10 cellular contexts compared by ENCODE assay signal in genomic region chr10:109894516-109894915, GRCh38. TPM values are rescaled to one million over a fixed set of nuclear protein-coding genes. Genes with fewer than 3 reads are reported as not detected.
A peak's percentile ranks its signal among the peaks of the same experiment; 100 is the strongest.
DNase-seq lines count a peak whose midpoint lies in the region; ATAC-seq, FAIRE-seq and TF ChIP-seq lines count a peak whose summit lies in the region.
"Had no signal": no experiment of that assay in that cellular context is flagged by ENCODE, and none has a peak within 500 bp of the region (broad histone marks: within the 10 kb centered on the region; RNA-seq: fewer than 3 reads in every experiment).

No MANE protein-coding gene starts in this region.

- DNase-seq in C1 segment of cervical spinal cord (lab: John Stamatoyannopoulos, UW), result peak in 9 of 14 donors; percentile 15 to 83 (median 41)
- peak; percentile 30 for DNase-seq in NCI-H1092 treated with DMSO at 0.1 percent for 48 hours (lab: John Stamatoyannopoulos, UW)
- DNase-seq in endothelial cell of umbilical vein (ENCODE audit: low read depth, low spot score), result peak; percentile 80
- peak in 46 of 56 donors; percentile 9 to 76 (median 41) for DNase-seq in nucleus accumbens (lab: John Stamatoyannopoulos, UW)
- DNase-seq in mesenteric fat pad (ENCODE audit: low spot score), result no peak
- DNase-seq in NCI-H510A treated with DMSO at 0.1 percent for 48 hours (lab: John Stamatoyannopoulos, UW), result no peak
- no peak for DNase-seq in RCC 7860 (ENCODE audit: low spot score)
- DNase-seq: stimulated activated naive CD4-positive, alpha-beta T cell treated with Interleukin-2 at 50 U/mL for 16 hours had no signal

- no peak for TF ChIP-seq CTCF in endothelial cell of umbilical vein (IDR thresholded peaks at IDR 0.05; ENCODE audit: extremely low read depth in 1 of 2, insufficient read depth in 1 of 2, low read depth in 1 of 2, low read length in 2 of 2)

- no peaks in the 10 kb centered on the region for H3K27me3 ChIP-seq in endothelial cell of umbilical vein (ENCODE audit: control insufficient read depth in 2 of 2, insufficient read depth in 2 of 2, low read length in 2 of 2)

- no peak overlapping the region for H3K27ac ChIP-seq in endothelial cell of umbilical vein (ENCODE audit: insufficient read depth, low read depth, low read length)
- H3K27ac ChIP-seq: VCaP had no signal

- CTCF ChIA-PET in endothelial cell of umbilical vein (lab: Charles Lee), result interaction anchor here (0.5 to 7.0 kb wide), 5 partner anchors 10 to 247 kb away, joined by 3 to 68 read pairs (median 3); no protein-coding TSS in a partner anchor

- peak; percentile 44 for FAIRE-seq in endothelial cell of umbilical vein (lab: Jason Lieb, UNC)
- FAIRE-seq in RCC 7860 (lab: Jason Lieb, UNC), result no peak

- H3K4me2 ChIP-seq in endothelial cell of umbilical vein (ENCODE audit: insufficient read depth, low read length), result no peak overlapping the region

- H3K79me2 ChIP-seq in endothelial cell of umbilical vein (ENCODE audit: control insufficient read depth, insufficient read depth, low read length), result peaks cover 8% of the 10 kb centered on the region

- H3K4me3 ChIP-seq in endothelial cell of umbilical vein (replicated peaks in 1 of 3; ENCODE audit: insufficient read depth in 1 of 3, low read depth in 1 of 3, low read length in 3 of 3), result no peak overlapping the region

- no peaks in the 10 kb centered on the region for H3K9me3 ChIP-seq in endothelial cell of umbilical vein (replicated peaks; ENCODE audit: control insufficient read depth, insufficient read depth, low read length)

- no peak overlapping the region for H2AFZ ChIP-seq in endothelial cell of umbilical vein (ENCODE audit: low read depth, low read length)

- BruUV-seq in endothelial cell of umbilical vein (replicated peaks; lab: Mats Ljungman, UMichigan), result no TSS peak

- no peak for TF ChIP-seq POLR2A in endothelial cell of umbilical vein (IDR thresholded peaks at IDR 0.05; ENCODE audit: low read depth, low read length)

- no peak overlapping the region for H3K9ac ChIP-seq in endothelial cell of umbilical vein (replicated peaks; ENCODE audit: extremely low read depth, insufficient read depth, low read length)

- POLR2A ChIA-PET in endothelial cell of umbilical vein (lab: Charles Lee), result interaction anchor here (0.7 kb wide), 1 partner anchor 64 kb away, joined by 3 read pairs; no protein-coding TSS in a partner anchor

- H3K36me3 ChIP-seq in endothelial cell of umbilical vein (ENCODE audit: control insufficient read depth in 2 of 2, extremely low read depth in 1 of 2, insufficient read depth in 2 of 2, low read length in 2 of 2), result peaks cover 0 to 10% of the 10 kb centered on the region in 2 experiments

- ATAC-seq in GM21528 (IDR thresholded peaks at IDR 0.05; ENCODE audit: low FRiP score, unreplicated experiment), result no peak

- peaks cover 21% of the 10 kb centered on the region for H3K4me1 ChIP-seq in endothelial cell of umbilical vein (ENCODE audit: control insufficient read depth, extremely low read depth, insufficient read depth, low read length)

- dilution Hi-C loops in endothelial cell of umbilical vein (cut with MboI; ENCODE audit: extremely low pct_ligation_motif_present, low sequenced_read_pairs), result loop anchor here (25.0 kb wide), 1 partner anchor 393 kb away; no protein-coding TSS in a partner anchor

- no peaks in the 10 kb centered on the region for H4K20me1 ChIP-seq in endothelial cell of umbilical vein (replicated peaks; ENCODE audit: control insufficient read depth, extremely low read depth, insufficient read depth, low read length)

- H3K9me1 ChIP-seq in endothelial cell of umbilical vein (replicated peaks; ENCODE audit: control insufficient read depth, extremely low read depth, insufficient read depth, low read length), result no peaks in the 10 kb centered on the region

- intact Hi-C loops in endothelial cell of umbilical vein (cut with micrococcal nuclease), result no loop called here

TF ChIP-seq in endothelial cell of umbilical vein, 7 proteins besides CTCF, POLR2A, EP300 and RAD21:
- TF ChIP-seq JUN (IDR thresholded peaks at IDR 0.05; ENCODE audit: borderline replicate concordance, insufficient read depth, insufficient read length, low read depth), result no peak
- TF ChIP-seq EZH2 (IDR thresholded peaks at IDR 0.05; ENCODE audit: borderline replicate concordance, low read depth, low read length, severe bottlenecking), result no peak
- TF ChIP-seq GATA2 (IDR thresholded peaks at IDR 0.05; ENCODE audit: insufficient read depth, insufficient read length, low read depth, low read length), result no peak
- TF ChIP-seq, protein P1, sequence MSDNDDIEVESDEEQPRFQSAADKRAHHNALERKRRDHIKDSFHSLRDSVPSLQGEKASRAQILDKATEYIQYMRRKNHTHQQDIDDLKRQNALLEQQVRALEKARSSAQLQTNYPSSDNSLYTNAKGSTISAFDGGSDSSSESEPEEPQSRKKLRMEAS (IDR thresholded peaks at IDR 0.05; ENCODE audit: insufficient read depth, insufficient read length), result no peak
- TF ChIP-seq MYC (IDR thresholded peaks at IDR 0.05; ENCODE audit: low read depth, low read length), result no peak
- no peak for TF ChIP-seq FOS (IDR thresholded peaks at IDR 0.05; ENCODE audit: borderline replicate concordance, insufficient read depth, low read length)
- TF ChIP-seq POLR2AphosphoS5 (IDR thresholded peaks at IDR 0.05; ENCODE audit: insufficient read depth, low read depth, low read length), result no peak
TF ChIP-seq in endothelial cell of umbilical vein: peak in this region for 0.

RNA-seq across cellular contexts. Expression of gene XPNPEP1, which starts 28.8 kb away (rescaled TPM):
- 81.1 and 87.3 TPM in 2 replicates for total RNA-seq in endothelial cell of umbilical vein
- polyA plus RNA-seq in endothelial cell of umbilical vein, result 245 and 319 TPM in 2 replicates
- polyA plus RNA-seq in endothelial cell of umbilical vein (2011; cell fraction: cytosol; rRNA removed), result 227 and 274 TPM in 2 replicates
- polyA plus RNA-seq in endothelial cell of umbilical vein (2011; cell fraction: nucleus; rRNA removed), result 318 and 442 TPM in 2 replicates
- 90.4 and 99.5 TPM in 2 replicates for polyA plus RNA-seq in endothelial cell of umbilical vein (2012)
- polyA minus RNA-seq in endothelial cell of umbilical vein, result 427 and 471 TPM in 2 replicates
- 69.1 TPM for polyA minus RNA-seq in endothelial cell of umbilical vein (2011; cell fraction: cytosol; rRNA and poly(A)+ RNA removed)
- 149 and 157 TPM in 2 replicates for polyA minus RNA-seq in endothelial cell of umbilical vein (2011; cell fraction: nucleus; rRNA and poly(A)+ RNA removed)
- 68.7 TPM for total RNA-seq in mesenteric fat pad

Comparison
In these comparisons a context has a peak if more than half of its experiments do, and no peak if none do; other contexts are left out.
1. DNase-seq: peak in C1 segment of cervical spinal cord (9 of 14), NCI-H1092 treated with DMSO at 0.1 percent for 48 hours (single experiment), endothelial cell of umbilical vein (single experiment) and nucleus accumbens (46 of 56); none in mesenteric fat pad (single experiment), NCI-H510A treated with DMSO at 0.1 percent for 48 hours (single experiment) and RCC 7860 (single experiment).